In the genomic region with DNA sequence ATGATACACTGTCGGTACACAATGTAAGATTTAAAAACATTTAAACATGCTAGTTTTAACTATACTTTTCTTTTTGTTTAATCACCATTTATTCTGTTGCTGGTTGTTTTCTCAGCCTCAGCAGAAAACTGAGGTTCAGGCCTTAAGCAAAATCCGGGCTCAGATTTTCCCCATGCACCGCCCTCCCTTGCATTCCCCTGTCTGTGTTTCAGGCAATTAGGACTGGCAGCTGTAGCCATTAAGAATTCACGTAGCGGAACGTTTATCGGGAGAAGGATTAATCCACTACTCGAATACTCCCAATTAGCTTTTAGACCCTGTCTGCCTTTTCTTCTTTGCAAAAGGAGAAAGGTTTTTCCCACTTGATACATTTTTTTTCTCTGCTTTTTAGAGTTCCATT, we compare ENCODE assay signal across 17 cellular contexts.
DNase-seq lines count a peak whose midpoint lies in the region; ATAC-seq, FAIRE-seq and TF ChIP-seq lines count a peak whose summit lies in the region.
"Had no signal": no experiment of that assay in that cellular context is flagged by ENCODE, and none has a peak within 500 bp of the region (broad histone marks: within the 10 kb centered on the region; RNA-seq: fewer than 3 reads in every experiment).

No MANE protein-coding gene starts in this region.

- no peaks in the 10 kb centered on the region for H3K27me3 ChIP-seq in DND-41 (ENCODE audit: insufficient read depth, low read length, poor library complexity)
- H3K27me3 ChIP-seq in sigmoid colon: no peaks in the 10 kb centered on the region
- H3K27me3 ChIP-seq: tibial artery had no signal

- peaks cover 8% of the 10 kb centered on the region; the same call in 1 of the 2 replicates for H4K20me1 ChIP-seq in DND-41 (ENCODE audit: insufficient read depth, low read length)

- H3K79me2 ChIP-seq in DND-41 (ENCODE audit: insufficient read depth, low read length): peaks cover 76% of the 10 kb centered on the region

- DNase-seq in A549 (ENCODE audit: low read depth in 1 of 2, low spot score in 1 of 2) (no peak), DND-41 (no peak), NCI-H2171 (lab: John Stamatoyannopoulos, UW) (peak; percentile 51), activated gamma-delta T cell treated with Interleukin-2 at 50 U/mL for 16 hours (no peak), erythroblast (lab: John Stamatoyannopoulos, UW) (no peak), sigmoid colon (no peak)
- DNase-seq: activated CD4-positive, alpha-beta T cell treated with anti-CD3 and anti-CD28 coated beads, Interleukin-2, amount 10 ng/mL, durations not matched to agents 7 days and 5 days; activated naive CD8-positive, alpha-beta T cell treated with anti-CD3 and anti-CD28 coated beads, Interleukin-2, amount 10 ng/mL, durations not matched to agents 7 days and 5 days; DMS153; GOT3; natural killer cell; stimulated activated naive CD4-positive, alpha-beta T cell; tibial artery had no signal

- H3K4me3 ChIP-seq in A549 (no peak overlapping the region), DND-41 (ENCODE audit: low read depth in 1 of 2, low read length in 2 of 2) (no peak overlapping the region), sigmoid colon (no peak overlapping the region)
- H3K4me3 ChIP-seq: K562, skin epidermis, tibial artery had no signal

- H3K4me1 ChIP-seq in A549 (peaks cover 21% of the 10 kb centered on the region), DND-41 (ENCODE audit: insufficient read depth, low read length) (peaks cover 32% of the 10 kb centered on the region), sigmoid colon (peaks cover 0 to 7% (median 2%) of the 10 kb centered on the region in 4 donors)
- H3K4me1 ChIP-seq: tibial artery had no signal

- no peak overlapping the region; the same call in 1 of the 2 replicates for H3K9ac ChIP-seq in DND-41 (ENCODE audit: low read depth, low read length)

- 94% methylated on average over 8 of the region's 8 CpGs for WGBS in A549 (ENCODE audit: missing lambda C conversion rate)
- WGBS in sigmoid colon, 2 donors: 93 to 96% methylated on average over 8 of the region's 8 CpGs

- H3K9me3 ChIP-seq in A549: peaks cover 3% of the 10 kb centered on the region; the same call in 1 of the 3 replicates
- H3K9me3 ChIP-seq in DND-41 (ENCODE audit: insufficient read depth, low read length, severe bottlenecking): no peaks in the 10 kb centered on the region
- no peaks in the 10 kb centered on the region for H3K9me3 ChIP-seq in sigmoid colon
- H3K9me3 ChIP-seq: tibial artery had no signal

- POLR2A ChIA-PET in A549 (lab: Yijun Ruan, JAX): no interaction called here

- ATAC-seq in A549 (no peak), DND-41 (ENCODE audit: insufficient read depth, low read depth) (no peak), HG03097 (IDR thresholded peaks at IDR 0.05; ENCODE audit: low FRiP score, unreplicated experiment) (no peak)
- ATAC-seq: K562, natural killer cell had no signal

- intact Hi-C loops in sigmoid colon (cut with DNase I): no loop called here

- TF ChIP-seq POLR2A in A549 (IDR thresholded peaks at IDR 0.05; ENCODE audit: low read length) (no peak), erythroblast (IDR thresholded peaks at IDR 0.05; ENCODE audit: low read length) (no peak), sigmoid colon (IDR thresholded peaks at IDR 0.05) (no peak)

- H2AFZ ChIP-seq in DND-41 (ENCODE audit: low read depth, low read length): no peak overlapping the region

- TF ChIP-seq EP300 in A549 (IDR thresholded peaks at IDR 0.05) (no peak), sigmoid colon (IDR thresholded peaks at IDR 0.05) (no peak)

- CTCF ChIA-PET in A549 (lab: Yijun Ruan, JAX): interaction anchor here (0.7 to 1.3 kb wide), 5 partner anchors 15 to 244 kb away, joined by 3 to 4 read pairs (median 3); no protein-coding TSS in a partner anchor

- TF ChIP-seq CTCF in A549 (IDR thresholded peaks at IDR 0.05) (no peak), DND-41 (IDR thresholded peaks at IDR 0.05; ENCODE audit: borderline replicate concordance, extremely low read depth, low read length, poor library complexity, severe bottlenecking) (no peak), sigmoid colon (IDR thresholded peaks at IDR 0.05) (no peak)

- H3K27ac ChIP-seq in A549 (no peak overlapping the region), DND-41 (ENCODE audit: low read length) (peak overlapping the region; percentile 16; the same call in 1 of the 2 replicates), cingulate gyrus (ENCODE audit: low read depth, low read length) (peak overlapping the region; percentile 33), sigmoid colon (no peak overlapping the region)
- H3K27ac ChIP-seq: tibial artery had no signal

- H3K36me3 ChIP-seq in DND-41 (ENCODE audit: insufficient read depth, low read length) (no peaks in the 10 kb centered on the region), sigmoid colon (no peaks in the 10 kb centered on the region)
- H3K36me3 ChIP-seq: tibial artery had no signal

- FAIRE-seq in A549 (lab: Jason Lieb, UNC): peak; percentile 28
- FAIRE-seq: K562 had no signal

- no peak for TF ChIP-seq RAD21 in A549 (conservative IDR thresholded peaks at IDR 0.05 in 1 of 2, IDR thresholded peaks at IDR 0.05 in 1 of 2)

- H3K4me2 ChIP-seq in A549: no peak overlapping the region
- no peak overlapping the region for H3K4me2 ChIP-seq in DND-41 (ENCODE audit: insufficient read depth, low read length)

TF ChIP-seq in A549, 52 proteins besides CTCF, POLR2A, EP300 and RAD21:
- TF ChIP-seq SREBF2 (IDR thresholded peaks at IDR 0.05) (no peak), POLR2AphosphoS2 (conservative IDR thresholded peaks at IDR 0.05; ENCODE audit: low read length) (no peak), ZC3H11A (IDR thresholded peaks at IDR 0.05) (no peak), MYC (IDR thresholded peaks at IDR 0.05; ENCODE audit: borderline replicate concordance, low read length) (no peak), FOSL2 (IDR thresholded peaks at IDR 0.05) (no peak), FOSL2 (CRISPR knock-in tag; IDR thresholded peaks at IDR 0.05) (no peak), NPAS2 (CRISPR knock-in tag; IDR thresholded peaks at IDR 0.05; ENCODE audit: borderline replicate concordance) (no peak)

Comparison
In these comparisons a context has a peak if more than half of its experiments do, and no peak if none do; other contexts are left out.
1. H3K27ac ChIP-seq: peak in DND-41 (single experiment) and cingulate gyrus (single experiment); none in A549 (0 of 2) and sigmoid colon (0 of 4).